ENCODE assay signal across 1 cellular context in the genomic region with DNA sequence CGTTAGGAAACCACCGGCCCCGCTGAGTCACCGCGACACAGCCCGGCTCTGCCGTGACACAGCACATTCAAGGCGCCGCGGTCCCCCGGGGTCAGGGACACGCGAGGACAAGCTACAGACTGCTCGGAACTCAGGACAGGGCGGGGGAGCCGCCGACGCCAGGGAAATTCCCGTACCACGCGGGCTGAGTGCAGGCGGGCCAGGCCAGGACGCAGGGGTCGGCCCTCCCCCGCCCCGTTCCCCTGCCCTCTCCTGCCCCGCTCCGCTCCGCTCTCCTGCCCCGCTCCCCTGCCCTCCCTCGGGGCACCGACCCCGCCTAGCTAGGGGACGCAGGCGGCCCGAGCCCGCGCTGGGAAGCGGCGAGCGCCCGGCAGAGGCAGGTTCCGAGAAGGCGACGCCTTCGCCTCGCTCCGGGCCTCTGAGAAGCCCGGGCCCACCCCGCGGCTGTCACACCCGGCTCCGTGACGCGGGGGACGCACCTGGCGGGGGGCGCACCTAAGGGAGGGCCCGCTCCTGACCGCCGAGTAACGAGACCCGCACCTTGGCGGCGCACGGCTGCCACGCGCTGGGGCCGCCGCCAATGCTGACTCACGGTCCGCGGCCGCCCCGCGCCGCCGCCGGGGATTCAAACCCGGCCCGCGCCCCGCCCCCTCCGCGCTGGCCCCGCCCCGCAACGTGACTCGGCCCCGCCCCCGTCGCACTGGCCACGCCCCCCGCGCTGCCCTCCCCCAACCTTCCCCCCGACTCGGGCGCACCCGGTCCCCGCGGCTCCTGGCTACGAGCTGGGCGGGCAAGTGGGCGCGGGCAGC.
TF ChIP-seq lines count a peak whose summit lies in the region.

No MANE protein-coding gene starts in this region.

TF ChIP-seq in GM12878, 131 proteins besides CTCF, POLR2A, EP300 and RAD21 (continues in another document):
- TF ChIP-seq EGR1 (IDR thresholded peaks at IDR 0.05; ENCODE audit: borderline replicate concordance in 1 of 2, low read depth in 2 of 2, low read length in 2 of 2) (peak; percentile 15 to 46; a peak in 2 of 3 replicates), TCF7 (IDR thresholded peaks at IDR 0.05; ENCODE audit: borderline replicate concordance) (no peak), RB1 (IDR thresholded peaks at IDR 0.05; ENCODE audit: borderline replicate concordance) (0 out of 2 replicates have a peak, but pooled peaks have one; percentile 32), SUZ12 (IDR thresholded peaks at IDR 0.05; ENCODE audit: unreplicated experiment) (no peak), IKZF1 (conservative IDR thresholded peaks at IDR 0.05) (peak; percentile 36; the same call in 1 of the 2 replicates), JUND (IDR thresholded peaks at IDR 0.05; ENCODE audit: low read depth, low read length) (0 out of 2 replicates have a peak, but pooled peaks have one; percentile 8), TCF3 (IDR thresholded peaks at IDR 0.05; ENCODE audit: borderline replicate concordance, insufficient read depth, low read depth, low read length) (0 out of 2 replicates have a peak, but pooled peaks have one; percentile 25), TCF12 (IDR thresholded peaks at IDR 0.05; ENCODE audit: low read depth, low read length) (0 out of 2 replicates have a peak, but pooled peaks have one; percentile 26), SIX5 (IDR thresholded peaks at IDR 0.05; ENCODE audit: low read depth, low read length, severe bottlenecking) (no peak), CHD1 (IDR thresholded peaks at IDR 0.05; ENCODE audit: low read depth, low read length) (no peak), MEF2B (IDR thresholded peaks at IDR 0.05; ENCODE audit: partially characterized antibody, poor library complexity, severe bottlenecking) (no peak), POU2F2 (IDR thresholded peaks at IDR 0.05; ENCODE audit: borderline replicate concordance, low read depth, low read length) (peak; percentile 9; the same call in 1 of the 3 replicates), MXI1 (IDR thresholded peaks at IDR 0.05; ENCODE audit: low read depth, low read length) (no peak; the same call in none of the 2 replicates), SUPT20H (IDR thresholded peaks at IDR 0.05; ENCODE audit: borderline replicate concordance, control insufficient read depth, low read depth, low read length) (no peak), JUNB (IDR thresholded peaks at IDR 0.05) (no peak), RBBP5 (conservative IDR thresholded peaks at IDR 0.05) (no peak), LARP7 (IDR thresholded peaks at IDR 0.05) (peak; percentile 36; the same call in 1 of the 2 replicates), BHLHE40 (IDR thresholded peaks at IDR 0.05; ENCODE audit: borderline replicate concordance in 1 of 2, low read depth in 2 of 2, low read length in 1 of 2) (peak in 1 of 2 experiments; percentile 89; a peak in 3 of 4 replicates), SMAD1 (IDR thresholded peaks at IDR 0.05; ENCODE audit: low read depth, partially characterized antibody) (no peak), BACH1 (IDR thresholded peaks at IDR 0.05; ENCODE audit: borderline replicate concordance) (peak; percentile 100), POLR2AphosphoS5 (IDR thresholded peaks at IDR 0.05; ENCODE audit: low read length) (no peak), EED (IDR thresholded peaks at IDR 0.05; ENCODE audit: low read depth) (no peak), ZBED1 (IDR thresholded peaks at IDR 0.05; ENCODE audit: borderline replicate concordance) (no peak), DPF2 (IDR thresholded peaks at IDR 0.05) (peak; percentile 73), ZZZ3 (IDR thresholded peaks at IDR 0.05; ENCODE audit: control insufficient read depth, insufficient read length, low read depth) (no peak), MYC (IDR thresholded peaks at IDR 0.05; ENCODE audit: insufficient read depth, insufficient read length, insufficient replicate concordance, low read length, severe bottlenecking) (no peak), GATAD2B (conservative IDR thresholded peaks at IDR 0.05; ENCODE audit: low read depth) (0 out of 2 replicates have a peak, but pooled peaks have one; percentile 59)
- TF ChIP-seq, protein P1, sequence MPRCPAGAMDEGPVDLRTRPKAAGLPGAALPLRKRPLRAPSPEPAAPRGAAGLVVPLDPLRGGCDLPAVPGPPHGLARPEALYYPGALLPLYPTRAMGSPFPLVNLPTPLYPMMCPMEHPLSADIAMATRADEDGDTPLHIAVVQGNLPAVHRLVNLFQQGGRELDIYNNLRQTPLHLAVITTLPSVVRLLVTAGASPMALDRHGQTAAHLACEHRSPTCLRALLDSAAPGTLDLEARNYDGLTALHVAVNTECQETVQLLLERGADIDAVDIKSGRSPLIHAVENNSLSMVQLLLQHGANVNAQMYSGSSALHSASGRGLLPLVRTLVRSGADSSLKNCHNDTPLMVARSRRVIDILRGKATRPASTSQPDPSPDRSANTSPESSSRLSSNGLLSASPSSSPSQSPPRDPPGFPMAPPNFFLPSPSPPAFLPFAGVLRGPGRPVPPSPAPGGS (IDR thresholded peaks at IDR 0.05; ENCODE audit: borderline replicate concordance, insufficient read depth, low read depth, low read length, poor library complexity, severe bottlenecking): no peak
- TF ChIP-seq, protein P2, sequence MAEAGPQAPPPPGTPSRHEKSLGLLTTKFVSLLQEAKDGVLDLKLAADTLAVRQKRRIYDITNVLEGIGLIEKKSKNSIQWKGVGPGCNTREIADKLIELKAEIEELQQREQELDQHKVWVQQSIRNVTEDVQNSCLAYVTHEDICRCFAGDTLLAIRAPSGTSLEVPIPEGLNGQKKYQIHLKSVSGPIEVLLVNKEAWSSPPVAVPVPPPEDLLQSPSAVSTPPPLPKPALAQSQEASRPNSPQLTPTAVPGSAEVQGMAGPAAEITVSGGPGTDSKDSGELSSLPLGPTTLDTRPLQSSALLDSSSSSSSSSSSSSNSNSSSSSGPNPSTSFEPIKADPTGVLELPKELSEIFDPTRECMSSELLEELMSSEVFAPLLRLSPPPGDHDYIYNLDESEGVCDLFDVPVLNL (IDR thresholded peaks at IDR 0.05; ENCODE audit: low read depth, low read length): peak; percentile 63
- TF ChIP-seq, protein P3, sequence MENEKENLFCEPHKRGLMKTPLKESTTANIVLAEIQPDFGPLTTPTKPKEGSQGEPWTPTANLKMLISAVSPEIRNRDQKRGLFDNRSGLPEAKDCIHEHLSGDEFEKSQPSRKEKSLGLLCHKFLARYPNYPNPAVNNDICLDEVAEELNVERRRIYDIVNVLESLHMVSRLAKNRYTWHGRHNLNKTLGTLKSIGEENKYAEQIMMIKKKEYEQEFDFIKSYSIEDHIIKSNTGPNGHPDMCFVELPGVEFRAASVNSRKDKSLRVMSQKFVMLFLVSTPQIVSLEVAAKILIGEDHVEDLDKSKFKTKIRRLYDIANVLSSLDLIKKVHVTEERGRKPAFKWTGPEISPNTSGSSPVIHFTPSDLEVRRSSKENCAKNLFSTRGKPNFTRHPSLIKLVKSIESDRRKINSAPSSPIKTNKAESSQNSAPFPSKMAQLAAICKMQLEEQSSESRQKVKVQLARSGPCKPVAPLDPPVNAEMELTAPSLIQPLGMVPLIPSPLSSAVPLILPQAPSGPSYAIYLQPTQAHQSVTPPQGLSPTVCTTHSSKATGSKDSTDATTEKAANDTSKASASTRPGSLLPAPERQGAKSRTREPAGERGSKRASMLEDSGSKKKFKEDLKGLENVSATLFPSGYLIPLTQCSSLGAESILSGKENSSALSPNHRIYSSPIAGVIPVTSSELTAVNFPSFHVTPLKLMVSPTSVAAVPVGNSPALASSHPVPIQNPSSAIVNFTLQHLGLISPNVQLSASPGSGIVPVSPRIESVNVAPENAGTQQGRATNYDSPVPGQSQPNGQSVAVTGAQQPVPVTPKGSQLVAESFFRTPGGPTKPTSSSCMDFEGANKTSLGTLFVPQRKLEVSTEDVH (IDR thresholded peaks at IDR 0.05; ENCODE audit: low read depth, partially characterized antibody): no peak
- TF ChIP-seq, protein P4, sequence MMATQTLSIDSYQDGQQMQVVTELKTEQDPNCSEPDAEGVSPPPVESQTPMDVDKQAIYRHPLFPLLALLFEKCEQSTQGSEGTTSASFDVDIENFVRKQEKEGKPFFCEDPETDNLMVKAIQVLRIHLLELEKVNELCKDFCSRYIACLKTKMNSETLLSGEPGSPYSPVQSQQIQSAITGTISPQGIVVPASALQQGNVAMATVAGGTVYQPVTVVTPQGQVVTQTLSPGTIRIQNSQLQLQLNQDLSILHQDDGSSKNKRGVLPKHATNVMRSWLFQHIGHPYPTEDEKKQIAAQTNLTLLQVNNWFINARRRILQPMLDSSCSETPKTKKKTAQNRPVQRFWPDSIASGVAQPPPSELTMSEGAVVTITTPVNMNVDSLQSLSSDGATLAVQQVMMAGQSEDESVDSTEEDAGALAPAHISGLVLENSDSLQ (IDR thresholded peaks at IDR 0.05): no peak
- TF ChIP-seq, protein P5, sequence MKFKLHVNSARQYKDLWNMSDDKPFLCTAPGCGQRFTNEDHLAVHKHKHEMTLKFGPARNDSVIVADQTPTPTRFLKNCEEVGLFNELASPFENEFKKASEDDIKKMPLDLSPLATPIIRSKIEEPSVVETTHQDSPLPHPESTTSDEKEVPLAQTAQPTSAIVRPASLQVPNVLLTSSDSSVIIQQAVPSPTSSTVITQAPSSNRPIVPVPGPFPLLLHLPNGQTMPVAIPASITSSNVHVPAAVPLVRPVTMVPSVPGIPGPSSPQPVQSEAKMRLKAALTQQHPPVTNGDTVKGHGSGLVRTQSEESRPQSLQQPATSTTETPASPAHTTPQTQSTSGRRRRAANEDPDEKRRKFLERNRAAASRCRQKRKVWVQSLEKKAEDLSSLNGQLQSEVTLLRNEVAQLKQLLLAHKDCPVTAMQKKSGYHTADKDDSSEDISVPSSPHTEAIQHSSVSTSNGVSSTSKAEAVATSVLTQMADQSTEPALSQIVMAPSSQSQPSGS (IDR thresholded peaks at IDR 0.05; ENCODE audit: low read length): no peak
- TF ChIP-seq, protein P6, sequence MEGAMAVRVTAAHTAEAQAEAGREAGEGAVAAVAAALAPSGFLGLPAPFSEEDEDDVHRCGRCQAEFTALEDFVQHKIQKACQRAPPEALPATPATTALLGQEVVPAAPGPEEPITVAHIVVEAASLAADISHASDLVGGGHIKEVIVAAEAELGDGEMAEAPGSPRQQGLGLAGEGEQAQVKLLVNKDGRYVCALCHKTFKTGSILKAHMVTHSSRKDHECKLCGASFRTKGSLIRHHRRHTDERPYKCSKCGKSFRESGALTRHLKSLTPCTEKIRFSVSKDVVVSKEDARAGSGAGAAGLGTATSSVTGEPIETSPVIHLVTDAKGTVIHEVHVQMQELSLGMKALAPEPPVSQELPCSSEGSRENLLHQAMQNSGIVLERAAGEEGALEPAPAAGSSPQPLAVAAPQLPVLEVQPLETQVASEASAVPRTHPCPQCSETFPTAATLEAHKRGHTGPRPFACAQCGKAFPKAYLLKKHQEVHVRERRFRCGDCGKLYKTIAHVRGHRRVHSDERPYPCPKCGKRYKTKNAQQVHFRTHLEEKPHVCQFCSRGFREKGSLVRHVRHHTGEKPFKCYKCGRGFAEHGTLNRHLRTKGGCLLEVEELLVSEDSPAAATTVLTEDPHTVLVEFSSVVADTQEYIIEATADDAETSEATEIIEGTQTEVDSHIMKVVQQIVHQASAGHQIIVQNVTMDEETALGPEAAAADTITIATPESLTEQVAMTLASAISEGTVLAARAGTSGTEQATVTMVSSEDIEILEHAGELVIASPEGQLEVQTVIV (IDR thresholded peaks at IDR 0.05; ENCODE audit: borderline replicate concordance, partially characterized antibody): no peak
- TF ChIP-seq, protein P7, sequence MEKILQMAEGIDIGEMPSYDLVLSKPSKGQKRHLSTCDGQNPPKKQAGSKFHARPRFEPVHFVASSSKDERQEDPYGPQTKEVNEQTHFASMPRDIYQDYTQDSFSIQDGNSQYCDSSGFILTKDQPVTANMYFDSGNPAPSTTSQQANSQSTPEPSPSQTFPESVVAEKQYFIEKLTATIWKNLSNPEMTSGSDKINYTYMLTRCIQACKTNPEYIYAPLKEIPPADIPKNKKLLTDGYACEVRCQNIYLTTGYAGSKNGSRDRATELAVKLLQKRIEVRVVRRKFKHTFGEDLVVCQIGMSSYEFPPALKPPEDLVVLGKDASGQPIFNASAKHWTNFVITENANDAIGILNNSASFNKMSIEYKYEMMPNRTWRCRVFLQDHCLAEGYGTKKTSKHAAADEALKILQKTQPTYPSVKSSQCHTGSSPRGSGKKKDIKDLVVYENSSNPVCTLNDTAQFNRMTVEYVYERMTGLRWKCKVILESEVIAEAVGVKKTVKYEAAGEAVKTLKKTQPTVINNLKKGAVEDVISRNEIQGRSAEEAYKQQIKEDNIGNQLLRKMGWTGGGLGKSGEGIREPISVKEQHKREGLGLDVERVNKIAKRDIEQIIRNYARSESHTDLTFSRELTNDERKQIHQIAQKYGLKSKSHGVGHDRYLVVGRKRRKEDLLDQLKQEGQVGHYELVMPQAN (conservative IDR thresholded peaks at IDR 0.05): peak; percentile 97
- TF ChIP-seq, protein P8, sequence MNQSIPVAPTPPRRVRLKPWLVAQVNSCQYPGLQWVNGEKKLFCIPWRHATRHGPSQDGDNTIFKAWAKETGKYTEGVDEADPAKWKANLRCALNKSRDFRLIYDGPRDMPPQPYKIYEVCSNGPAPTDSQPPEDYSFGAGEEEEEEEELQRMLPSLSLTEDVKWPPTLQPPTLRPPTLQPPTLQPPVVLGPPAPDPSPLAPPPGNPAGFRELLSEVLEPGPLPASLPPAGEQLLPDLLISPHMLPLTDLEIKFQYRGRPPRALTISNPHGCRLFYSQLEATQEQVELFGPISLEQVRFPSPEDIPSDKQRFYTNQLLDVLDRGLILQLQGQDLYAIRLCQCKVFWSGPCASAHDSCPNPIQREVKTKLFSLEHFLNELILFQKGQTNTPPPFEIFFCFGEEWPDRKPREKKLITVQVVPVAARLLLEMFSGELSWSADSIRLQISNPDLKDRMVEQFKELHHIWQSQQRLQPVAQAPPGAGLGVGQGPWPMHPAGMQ (IDR thresholded peaks at IDR 0.05; ENCODE audit: borderline replicate concordance): no peak
- TF ChIP-seq, protein P9, sequence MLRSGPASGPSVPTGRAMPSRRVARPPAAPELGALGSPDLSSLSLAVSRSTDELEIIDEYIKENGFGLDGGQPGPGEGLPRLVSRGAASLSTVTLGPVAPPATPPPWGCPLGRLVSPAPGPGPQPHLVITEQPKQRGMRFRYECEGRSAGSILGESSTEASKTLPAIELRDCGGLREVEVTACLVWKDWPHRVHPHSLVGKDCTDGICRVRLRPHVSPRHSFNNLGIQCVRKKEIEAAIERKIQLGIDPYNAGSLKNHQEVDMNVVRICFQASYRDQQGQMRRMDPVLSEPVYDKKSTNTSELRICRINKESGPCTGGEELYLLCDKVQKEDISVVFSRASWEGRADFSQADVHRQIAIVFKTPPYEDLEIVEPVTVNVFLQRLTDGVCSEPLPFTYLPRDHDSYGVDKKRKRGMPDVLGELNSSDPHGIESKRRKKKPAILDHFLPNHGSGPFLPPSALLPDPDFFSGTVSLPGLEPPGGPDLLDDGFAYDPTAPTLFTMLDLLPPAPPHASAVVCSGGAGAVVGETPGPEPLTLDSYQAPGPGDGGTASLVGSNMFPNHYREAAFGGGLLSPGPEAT (IDR thresholded peaks at IDR 0.05; ENCODE audit: low read depth): peak; percentile 28; the same call in 1 of the 2 replicates
